ENCODE assay signal across 25 cellular contexts in genomic region chr16:55203570-55203969, GRCh38.
DNase-seq lines count a peak whose midpoint lies in the region; ATAC-seq, FAIRE-seq and TF ChIP-seq lines count a peak whose summit lies in the region.
"Had no signal": no experiment of that assay in that cellular context is flagged by ENCODE, and none has a peak within 500 bp of the region (broad histone marks: within the 10 kb centered on the region; RNA-seq: fewer than 3 reads in every experiment).

No MANE protein-coding gene starts in this region.

- POLR2A ChIA-PET in GM12878 (lab: Charles Lee), result no interaction called here

- FAIRE-seq in GM12878 (lab: Jason Lieb, UNC), result no peak
- FAIRE-seq: A549 had no signal

- peaks cover 9 to 16% (median 12%) of the 10 kb centered on the region in 11 experiments for H3K9me3 ChIP-seq in BLaER1 treated with 17β-estradiol and CSF1 and Interleukin-3, amounts not matched to agents 10 nM and 100 nM (replicated peaks in 1 of 11)
- no peaks in the 10 kb centered on the region for H3K9me3 ChIP-seq in GM12878 (replicated peaks; ENCODE audit: control insufficient read depth, insufficient read depth, low read length)
- H3K9me3 ChIP-seq: A549, HAP-1, Peyer's patch, SJSA1 had no signal

- no peaks in the 10 kb centered on the region for H3K79me2 ChIP-seq in GM12878 (ENCODE audit: control insufficient read depth, insufficient read depth, low read length)

- TF ChIP-seq CTCF in GM12878 (IDR thresholded peaks at IDR 0.05 in 2 of 3, conservative IDR thresholded peaks at IDR 0.05 in 1 of 3; ENCODE audit: control insufficient read depth in 2 of 3, extremely low read depth in 1 of 3, insufficient read depth in 1 of 3, low read depth in 3 of 3, low read length in 3 of 3), result no peak

- no peaks in the 10 kb centered on the region for H4K20me1 ChIP-seq in BLaER1 treated with 17β-estradiol and CSF1 and Interleukin-3, amounts not matched to agents 10 nM and 100 nM
- no peaks in the 10 kb centered on the region for H4K20me1 ChIP-seq in GM12878 (ENCODE audit: control insufficient read depth, insufficient read depth)

- RAD21 ChIA-PET in GM12878 (lab: Charles Lee; ENCODE audit: unreplicated experiment), result no interaction called here

- ATAC-seq in GM12878 (0 out of 3 replicates have a peak, but pooled peaks have one; percentile 14), HG02840 (IDR thresholded peaks at IDR 0.05; ENCODE audit: low FRiP score, unreplicated experiment) (no peak), GM19463 (IDR thresholded peaks at IDR 0.05; ENCODE audit: unreplicated experiment) (no peak), GM18909 (IDR thresholded peaks at IDR 0.05; ENCODE audit: poor library complexity, unreplicated experiment) (no peak)
- ATAC-seq: A549, T-helper 17 cell had no signal

- H3K27me3 ChIP-seq in BLaER1 treated with 17β-estradiol and CSF1 and Interleukin-3, amounts not matched to agents 10 nM and 100 nM, result no peaks in the 10 kb centered on the region
- no peaks in the 10 kb centered on the region for H3K27me3 ChIP-seq in GM12878 (replicated peaks in 1 of 2; ENCODE audit: control insufficient read depth in 2 of 2, insufficient read depth in 2 of 2, low read length in 1 of 2)
- H3K27me3 ChIP-seq: Peyer's patch, SJSA1 had no signal

- intact Hi-C loops in GM12878 (cut with micrococcal nuclease; ENCODE audit: unreplicated experiment), result no loop called here

- H3K4me1 ChIP-seq in BLaER1 treated with 17β-estradiol and CSF1 and Interleukin-3, amounts not matched to agents 10 nM and 100 nM, result peaks cover 13 to 20% (median 17%) of the 10 kb centered on the region in 10 experiments
- H3K4me1 ChIP-seq in GM12878 (ENCODE audit: control insufficient read depth, insufficient read depth, low read length), result no peaks in the 10 kb centered on the region
- H3K4me1 ChIP-seq: A549, HAP-1, Peyer's patch, SJSA1 had no signal

- SMC1A ChIA-PET in GM12878 (lab: Charles Lee; ENCODE audit: uncharacterized antibody, unreplicated experiment), result no interaction called here

- no peak overlapping the region for H2AFZ ChIP-seq in GM12878 (ENCODE audit: control insufficient read depth, low read depth, low read length)
- H2AFZ ChIP-seq: GM23248 had no signal

- in situ Hi-C loops in GM12878 (cut with MboI), result no loop called here

- peak overlapping the region; percentile 15 to 63 (median 49) for H3K4me2 ChIP-seq in BLaER1 treated with 17β-estradiol and CSF1 and Interleukin-3, amounts not matched to agents 10 nM and 100 nM
- no peak overlapping the region for H3K4me2 ChIP-seq in GM12878 (ENCODE audit: control insufficient read depth, insufficient read depth)
- H3K4me2 ChIP-seq: A549 had no signal

- WGBS in GM12878 (ENCODE audit: insufficient coverage, insufficient replicate concordance, low lambda C conversion rate, missing lambda C conversion rate), result 55% methylated on average over 9 of the region's 9 CpGs

- CTCF ChIA-PET in GM12878 (lab: Yijun Ruan, JAX), result no interaction called here

- no peak overlapping the region; a peak in 1 of 22 replicates for H3K9ac ChIP-seq in BLaER1 treated with 17β-estradiol and CSF1 and Interleukin-3, amounts not matched to agents 10 nM and 100 nM
- H3K9ac ChIP-seq in GM12878 (ENCODE audit: control insufficient read depth, insufficient read depth, low read length), result no peak overlapping the region
- H3K9ac ChIP-seq: GM23248 had no signal

- no peaks in the 10 kb centered on the region for H3K36me3 ChIP-seq in BLaER1 treated with 17β-estradiol and CSF1 and Interleukin-3, amounts not matched to agents 10 nM and 100 nM
- no peaks in the 10 kb centered on the region for H3K36me3 ChIP-seq in GM12878 (ENCODE audit: control insufficient read depth in 2 of 2, insufficient read depth in 2 of 2, low read length in 1 of 2)
- H3K36me3 ChIP-seq: HAP-1, MG63, Peyer's patch, SJSA1 had no signal

- BruUV-seq in GM12878 (replicated peaks; lab: Mats Ljungman, UMichigan), result no TSS peak

- DNase-seq in Kasumi-1 (lab: John Stamatoyannopoulos, UW) (peak; percentile 21 to 40), NOMO-1 treated with dmso at 0.1 percent for 144 hours (lab: John Stamatoyannopoulos, UW; ENCODE audit: unreplicated experiment) (peak; percentile 31), GM12878 (ENCODE audit: low read depth, low spot score) (no peak), NCI-H774 (lab: John Stamatoyannopoulos, UW) (no peak)
- DNase-seq: CD4-positive, alpha-beta T cell; COR-L47; DMS79; GM23248; IMR-90; Karpas-422; MG63; NCI-H1105 treated with DMSO at 0.1 percent for 48 hours; NCI-H2029 treated with DMSO at 0.1 percent for 48 hours; NCI-H226; NCI-H510A treated with DMSO at 0.1 percent for 48 hours; Peyer's patch; SW 1271; T-helper 17 cell had no signal

- TF ChIP-seq RAD21 in GM12878 (IDR thresholded peaks at IDR 0.05; ENCODE audit: insufficient read depth, low read depth, low read length), result no peak

- H3K27ac ChIP-seq in BLaER1 treated with 17β-estradiol and CSF1 and Interleukin-3, amounts not matched to agents 10 nM and 100 nM, result peak overlapping the region in 5 of 11 experiments; percentile 5 to 55 (median 41); a peak in 6 of 22 replicates
- no peak overlapping the region for H3K27ac ChIP-seq in GM12878 (ENCODE audit: control insufficient read depth, insufficient read depth)
- H3K27ac ChIP-seq: A549, GM23248, Peyer's patch, SJSA1 had no signal

- no peak overlapping the region for H3K4me3 ChIP-seq in BLaER1 treated with 17β-estradiol and CSF1 and Interleukin-3, amounts not matched to agents 10 nM and 100 nM
- H3K4me3 ChIP-seq in GM12878, result no peak overlapping the region
- H3K4me3 ChIP-seq: A549, GM23248, HAP-1, MG63, Peyer's patch, SJSA1 had no signal

- TF ChIP-seq POLR2A in GM12878 (IDR thresholded peaks at IDR 0.05; ENCODE audit: low read depth, low read length), result no peak

- TF ChIP-seq EP300 in GM12878 (IDR thresholded peaks at IDR 0.05; ENCODE audit: borderline replicate concordance in 1 of 2, control insufficient read depth in 1 of 2, low read depth in 2 of 2, low read length in 2 of 2), result no peak

TF ChIP-seq in GM12878, 131 proteins besides CTCF, POLR2A, EP300 and RAD21:
- peak; percentile 58; the same call in 1 of the 2 replicates for TF ChIP-seq SPI1 (IDR thresholded peaks at IDR 0.05; ENCODE audit: borderline replicate concordance, insufficient read depth, low read depth, low read length)
- no peak for TF ChIP-seq SUZ12 (IDR thresholded peaks at IDR 0.05; ENCODE audit: unreplicated experiment)

Comparison
In these comparisons a context has a peak if more than half of its experiments do, and no peak if none do; other contexts are left out.
1. DNase-seq: peak in Kasumi-1 (2 of 2) and NOMO-1 treated with dmso at 0.1 percent for 144 hours (single experiment); none in GM12878 (single experiment) and NCI-H774 (single experiment).